13 cellular contexts compared by ENCODE assay signal in the genomic region with DNA sequence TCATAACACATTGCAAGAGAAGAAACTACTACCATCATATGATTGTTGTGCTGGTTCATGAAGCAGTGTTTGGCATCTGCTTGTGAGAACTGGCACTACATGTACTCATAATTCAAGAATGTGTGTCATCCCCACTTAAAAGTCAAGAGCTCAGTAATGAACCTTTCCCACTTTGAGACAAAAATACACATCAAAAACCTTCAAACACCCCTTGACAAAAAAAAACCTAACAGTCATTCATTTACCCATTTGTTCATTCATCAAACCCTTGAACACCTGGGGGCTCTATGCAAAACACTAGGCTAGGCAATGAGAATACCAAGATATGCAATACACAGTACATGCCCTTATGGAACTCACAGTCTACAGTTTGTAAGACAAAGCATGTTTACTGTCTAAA. TPM values are rescaled to one million over a fixed set of nuclear protein-coding genes. Genes with fewer than 3 reads are reported as not detected.
DNase-seq lines count a peak whose midpoint lies in the region; ATAC-seq and TF ChIP-seq lines count a peak whose summit lies in the region.
"Had no signal": no experiment of that assay in that cellular context is flagged by ENCODE, and none has a peak within 500 bp of the region (broad histone marks: within the 10 kb centered on the region; RNA-seq: fewer than 3 reads in every experiment).

No MANE protein-coding gene starts in this region.

- no peak for TF ChIP-seq EP300 in upper lobe of left lung (IDR thresholded peaks at IDR 0.05)

- H3K36me3 ChIP-seq in upper lobe of left lung (no peaks in the 10 kb centered on the region), ascending aorta (no peaks in the 10 kb centered on the region)
- H3K36me3 ChIP-seq: esophagus muscularis mucosa had no signal

- DNase-seq in GM12864 (ENCODE audit: low read depth) (peak; percentile 7), fibroblast of gingiva (ENCODE audit: low read depth) (peak; percentile 20), upper lobe of left lung (no peak), ascending aorta (ENCODE audit: low spot score in 2 of 2) (no peak)
- DNase-seq: activated naive CD8-positive, alpha-beta T cell treated with anti-CD3 and anti-CD28 coated beads, Interleukin-2, amount 10 ng/mL, durations not matched to agents 7 days and 5 days; CD4-positive, alpha-beta memory T cell; NCI-H1048; NCI-H2227 treated with DMSO at 0.1 percent for 48 hours; small intestine had no signal

- TF ChIP-seq CTCF in GM12864 (IDR thresholded peaks at IDR 0.05; ENCODE audit: low read depth, low read length, missing control alignments) (no peak), upper lobe of left lung (IDR thresholded peaks at IDR 0.05) (no peak), ascending aorta (IDR thresholded peaks at IDR 0.05) (no peak)

- H3K9me3 ChIP-seq in upper lobe of left lung (no peaks in the 10 kb centered on the region), ascending aorta (no peaks in the 10 kb centered on the region)
- H3K9me3 ChIP-seq: esophagus muscularis mucosa had no signal

- H3K27me3 ChIP-seq in upper lobe of left lung, result no peaks in the 10 kb centered on the region
- no peaks in the 10 kb centered on the region for H3K27me3 ChIP-seq in ascending aorta
- H3K27me3 ChIP-seq: esophagus muscularis mucosa had no signal

- intact Hi-C loops in ascending aorta (cut with DNase I), result no loop called here

- TF ChIP-seq POLR2A in upper lobe of left lung (IDR thresholded peaks at IDR 0.05), result no peak

- H3K4me3 ChIP-seq in GM12864 (ENCODE audit: low read depth, low read length) (no peak overlapping the region), upper lobe of left lung (no peak overlapping the region), ascending aorta (no peak overlapping the region)
- H3K4me3 ChIP-seq: esophagus muscularis mucosa had no signal

- no peak overlapping the region for H3K27ac ChIP-seq in upper lobe of left lung
- H3K27ac ChIP-seq in ascending aorta, result no peak overlapping the region
- H3K27ac ChIP-seq: esophagus muscularis mucosa had no signal

- H3K4me1 ChIP-seq in upper lobe of left lung (no peaks in the 10 kb centered on the region), ascending aorta (no peaks in the 10 kb centered on the region)

- ATAC-seq in GM18499 (IDR thresholded peaks at IDR 0.05; ENCODE audit: insufficient read depth, unreplicated experiment) (peak; percentile 43), HG03039 (IDR thresholded peaks at IDR 0.05; ENCODE audit: unreplicated experiment) (peak; percentile 52), GM19397 (IDR thresholded peaks at IDR 0.05; ENCODE audit: unreplicated experiment) (no peak), upper lobe of left lung (ENCODE audit: low FRiP score in 2 of 2) (no peak)

RNA-seq across cellular contexts. Expression of a gene that starts 40.0 kb away (rescaled TPM):
- 10 to 100 TPM in 4 of 6 donors, 1 to 10 TPM in 2; 6.6 to 89.3 (median 18.3) TPM for total RNA-seq in upper lobe of left lung
- total RNA-seq in ascending aorta, result 1.3 TPM

Comparison
In these comparisons a context has a peak if more than half of its experiments do, and no peak if none do; other contexts are left out.
1. DNase-seq: peak in GM12864 (single experiment) and fibroblast of gingiva (single experiment); none in upper lobe of left lung (0 of 2) and ascending aorta (0 of 2).
2. ATAC-seq: peak in GM18499 (single experiment) and HG03039 (single experiment); none in GM19397 (single experiment) and upper lobe of left lung (0 of 2).